25 cellular contexts compared by ENCODE assay signal in genomic region chr5:90279091-90279490, GRCh38.
"Had no signal": no experiment of that assay in that cellular context is flagged by ENCODE, and none has a peak within 500 bp of the region (broad histone marks: within the 10 kb centered on the region; RNA-seq: fewer than 3 reads in every experiment).

No MANE protein-coding gene starts in this region.

- H3K4me3 Mint-ChIP-seq: activated CD4-positive, alpha-beta T cell treated with anti-CD3 and anti-CD28 coated beads, Interleukin-2, amount 10 ng/mL, durations not matched to agents 7 days and 5 days; activated CD8-positive, alpha-beta memory T cell treated with anti-CD3 and anti-CD28 coated beads, Interleukin-2, amount 10 ng/mL, durations not matched to agents 7 days and 5 days; activated CD8-positive, alpha-beta T cell treated with anti-CD3 and anti-CD28 coated beads for 36 hours; endodermal cell; immature natural killer cell; mesothelial cell of epicardium; naive thymus-derived CD8-positive, alpha-beta T cell; T-cell; T-helper 2 cell treated with Interferon-gamma antibody and Interleukin-4, amounts not matched to agents 5 μg/mL and 100 μg/mL, for 36 hours had no signal

- H3K27ac ChIP-seq: ascending aorta, breast epithelium, coronary artery, esophagus squamous epithelium, foreskin keratinocyte, left lung, prostate gland, thoracic aorta, upper lobe of left lung, WERI-Rb-1 had no signal

- H3K4me3 ChIP-seq: ascending aorta, breast epithelium, coronary artery, esophagus squamous epithelium, left lung, prostate gland, thoracic aorta, upper lobe of left lung had no signal

- H3K9me3 ChIP-seq: ascending aorta, breast epithelium, esophagus squamous epithelium, left lung, prostate gland, thoracic aorta, upper lobe of left lung had no signal

- H3K9me3 Mint-ChIP-seq: activated CD4-positive, alpha-beta T cell treated with anti-CD3 and anti-CD28 coated beads, Interleukin-2, amount 10 ng/mL, durations not matched to agents 7 days and 5 days; activated CD8-positive, alpha-beta T cell treated with anti-CD3 and anti-CD28 coated beads for 36 hours; activated naive CD4-positive, alpha-beta T cell treated with anti-CD3 and anti-CD28 coated beads, Interleukin-2, amount 50 U/mL, for 72 hours; endodermal cell; mesothelial cell of epicardium; naive thymus-derived CD8-positive, alpha-beta T cell; T-cell; T-helper 2 cell treated with Interferon-gamma antibody and Interleukin-4, amounts not matched to agents 5 μg/mL and 100 μg/mL, for 36 hours had no signal

- H3K4me1 Mint-ChIP-seq: activated CD4-positive, alpha-beta T cell treated with anti-CD3 and anti-CD28 coated beads, Interleukin-2, amount 10 ng/mL, durations not matched to agents 7 days and 5 days; activated CD8-positive, alpha-beta memory T cell treated with anti-CD3 and anti-CD28 coated beads, Interleukin-2, amount 10 ng/mL, durations not matched to agents 7 days and 5 days; endodermal cell; immature natural killer cell; mesothelial cell of epicardium; T-cell had no signal

- H3K36me3 Mint-ChIP-seq: activated CD8-positive, alpha-beta memory T cell treated with anti-CD3 and anti-CD28 coated beads, Interleukin-2, amount 10 ng/mL, durations not matched to agents 7 days and 5 days; activated naive CD4-positive, alpha-beta T cell treated with anti-CD3 and anti-CD28 coated beads, Interleukin-2, amount 50 U/mL, for 72 hours; immature natural killer cell; mesothelial cell of epicardium; naive thymus-derived CD8-positive, alpha-beta T cell; T-cell had no signal

- H3K27ac Mint-ChIP-seq: activated CD4-positive, alpha-beta T cell treated with anti-CD3 and anti-CD28 coated beads, Interleukin-2, amount 10 ng/mL, durations not matched to agents 7 days and 5 days; activated CD8-positive, alpha-beta memory T cell treated with anti-CD3 and anti-CD28 coated beads, Interleukin-2, amount 10 ng/mL, durations not matched to agents 7 days and 5 days; activated CD8-positive, alpha-beta T cell treated with anti-CD3 and anti-CD28 coated beads for 36 hours; activated naive CD4-positive, alpha-beta T cell treated with anti-CD3 and anti-CD28 coated beads, Interleukin-2, amount 50 U/mL, for 72 hours; endodermal cell; immature natural killer cell; mesothelial cell of epicardium; naive thymus-derived CD8-positive, alpha-beta T cell; T-cell; T-helper 2 cell treated with Interferon-gamma antibody and Interleukin-4, amounts not matched to agents 5 μg/mL and 100 μg/mL, for 36 hours had no signal

- H3K36me3 ChIP-seq: ascending aorta, breast epithelium, esophagus squamous epithelium, left lung, prostate gland, thoracic aorta, upper lobe of left lung, WERI-Rb-1 had no signal

- H3K4me1 ChIP-seq: ascending aorta, breast epithelium, esophagus squamous epithelium, foreskin keratinocyte, left lung, prostate gland, upper lobe of left lung had no signal

- DNase-seq: activated CD4-positive, alpha-beta T cell treated with anti-CD3 and anti-CD28 coated beads, Interleukin-2, amount 10 ng/mL, durations not matched to agents 7 days and 5 days; activated CD4-positive, CD25-positive, alpha-beta regulatory T cell treated with anti-CD3 and anti-CD28 coated beads, Interleukin-2, amount 50 U/mL, for 72 hours; activated CD8-positive, alpha-beta memory T cell treated with anti-CD3 and anti-CD28 coated beads, Interleukin-2, amount 10 ng/mL, durations not matched to agents 7 days and 5 days; activated CD8-positive, alpha-beta T cell treated with anti-CD3 and anti-CD28 coated beads for 36 hours; endodermal cell; esophagus squamous epithelium; foreskin keratinocyte; immature natural killer cell; kidney glomerular epithelial cell; left lung; naive thymus-derived CD8-positive, alpha-beta T cell; stimulated activated CD4-positive, alpha-beta T cell treated with anti-CD3 and anti-CD28 coated beads, Interleukin-2, amount 100 ng/mL, for 48 hours; stimulated activated CD8-positive, alpha-beta memory T cell treated with anti-CD3 and anti-CD28 coated beads, Interleukin-4, amount 100 ng/mL, for 48 hours; stimulated activated naive CD4-positive, alpha-beta T cell; T-cell; upper lobe of left lung; WERI-Rb-1 had no signal

- H3K27me3 ChIP-seq: ascending aorta, breast epithelium, esophagus squamous epithelium, left lung, upper lobe of left lung had no signal

- ATAC-seq: activated CD8-positive, alpha-beta memory T cell treated with anti-CD3 and anti-CD28 coated beads, Interleukin-2, amount 10 ng/mL, durations not matched to agents 7 days and 5 days; activated CD8-positive, alpha-beta T cell treated with anti-CD3 and anti-CD28 coated beads for 36 hours; activated naive CD4-positive, alpha-beta T cell treated with anti-CD3 and anti-CD28 coated beads, Interleukin-2, amount 50 U/mL, for 72 hours; foreskin keratinocyte; left lung; naive thymus-derived CD8-positive, alpha-beta T cell; T-cell had no signal

- H3K27me3 Mint-ChIP-seq: activated CD8-positive, alpha-beta memory T cell treated with anti-CD3 and anti-CD28 coated beads, Interleukin-2, amount 10 ng/mL, durations not matched to agents 7 days and 5 days had no signal
